In the genomic region with DNA sequence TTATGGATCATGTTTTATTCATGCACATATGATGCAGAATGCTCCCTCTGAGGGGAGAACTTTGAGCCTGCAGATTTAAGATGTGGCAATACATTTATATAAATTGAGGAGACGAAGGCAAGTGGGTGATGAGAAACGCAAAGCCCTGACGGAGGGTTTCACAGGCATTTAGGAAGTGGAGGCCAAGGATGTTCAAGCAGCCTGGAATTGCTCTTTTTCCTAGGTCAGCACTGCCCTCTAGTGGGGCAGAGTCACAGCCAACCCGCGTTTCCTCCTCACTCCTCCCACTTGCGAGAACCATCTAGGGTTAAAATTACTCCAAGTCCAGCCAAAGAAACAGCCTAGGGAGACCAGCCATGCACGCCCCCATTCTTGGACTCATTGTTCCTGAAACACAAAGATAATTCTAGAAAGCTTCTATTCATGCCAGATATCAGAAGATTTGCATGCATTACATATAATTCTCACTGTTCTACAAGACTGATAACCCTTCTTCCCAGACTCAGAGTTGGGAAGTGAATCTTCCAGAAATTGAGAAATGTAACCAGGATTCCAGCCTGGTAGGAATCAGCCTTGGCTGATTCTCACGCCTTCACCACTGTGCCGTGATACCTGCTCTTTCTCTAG, we compare ENCODE assay signal across 8 cellular contexts.
DNase-seq lines count a peak whose midpoint lies in the region; ATAC-seq and TF ChIP-seq lines count a peak whose summit lies in the region.

No MANE protein-coding gene starts in this region.

- peak; percentile 63 for ATAC-seq in stimulated activated naive CD8-positive, alpha-beta T cell treated with anti-CD3 and anti-CD28 coated beads, Interleukin-15, amount 100 ng/mL, for 72 hours
- ATAC-seq in HG02970 (IDR thresholded peaks at IDR 0.05; ENCODE audit: low FRiP score, unreplicated experiment), result no peak

- H3K9me3 ChIP-seq in H9 (ENCODE audit: control insufficient read depth, low read depth, low read length), result no peaks in the 10 kb centered on the region

- no peak overlapping the region for H3K4me2 ChIP-seq in H9 (ENCODE audit: insufficient read depth, insufficient read length, low read length)

- H2BK20ac ChIP-seq in H9 (ENCODE audit: low read depth, low read length, poor library complexity, severe bottlenecking), result no peak overlapping the region

- H3K4me1 Mint-ChIP-seq in H9, result peaks cover 8 to 12% of the 10 kb centered on the region in 2 experiments
- H3K4me1 Mint-ChIP-seq in stimulated activated naive CD8-positive, alpha-beta T cell treated with anti-CD3 and anti-CD28 coated beads, Interleukin-15, amount 100 ng/mL, for 72 hours, result peaks cover 7% of the 10 kb centered on the region

- no peaks in the 10 kb centered on the region; a peak in 1 of 7 replicates for H3K36me3 Mint-ChIP-seq in H9 (ENCODE audit: insufficient read depth in 1 of 3, low read depth in 3 of 3)

- no peaks in the 10 kb centered on the region for H3K23me2 ChIP-seq in H9 (ENCODE audit: insufficient read length, low read depth, low read length, poor library complexity, severe bottlenecking)

- no peaks in the 10 kb centered on the region for H4K20me1 ChIP-seq in H9 (ENCODE audit: control insufficient read depth, insufficient read depth, insufficient read length)

- peak; percentile 69 for DNase-seq in Daoy (ENCODE audit: low read depth)
- DNase-seq in H9, result peak; percentile 74
- DNase-seq in NCI-H226, result peak; percentile 64
- peak; percentile 75 for DNase-seq in activated CD4-positive, alpha-beta T cell treated with anti-CD3 and anti-CD28 coated beads for 48 hours
- DNase-seq in effector CD4-positive, alpha-beta T cell, result peak; percentile 21
- DNase-seq in medulla oblongata (ENCODE audit: extremely low spot score), result peak; percentile 86
- peak in 1 of 2 donors; percentile 51 for DNase-seq in stimulated activated naive CD8-positive, alpha-beta T cell treated with anti-CD3 and anti-CD28 coated beads, Interleukin-15, amount 100 ng/mL, for 72 hours

- H3K4me1 ChIP-seq in H9 (ENCODE audit: insufficient read depth, low read length), result no peaks in the 10 kb centered on the region

- no peak overlapping the region for H3K27ac ChIP-seq in H9 (ENCODE audit: insufficient read length, low read depth, low read length)

- no peak overlapping the region for H3K23ac ChIP-seq in H9 (ENCODE audit: insufficient read length, low read depth, low read length)

- no peaks in the 10 kb centered on the region for H3K27me3 ChIP-seq in H9 (ENCODE audit: insufficient read depth, low read length)

- no CpG with 5 or more reads among the region's 9 CpGs for WGBS in H9 (ENCODE audit: extremely low coverage, insufficient read length, low lambda C conversion rate)

- no peak overlapping the region for H2AK5ac ChIP-seq in H9 (ENCODE audit: insufficient read length, low read length)

- no peaks in the 10 kb centered on the region for H3K27me3 Mint-ChIP-seq in H9 (ENCODE audit: low read depth)
- no peaks in the 10 kb centered on the region for H3K27me3 Mint-ChIP-seq in stimulated activated naive CD8-positive, alpha-beta T cell treated with anti-CD3 and anti-CD28 coated beads, Interleukin-15, amount 100 ng/mL, for 72 hours

- H4K8ac ChIP-seq in H9 (replicated peaks; ENCODE audit: insufficient read length, low read depth, low read length), result no peak overlapping the region

- TF ChIP-seq CTCF in H9 (conservative IDR thresholded peaks at IDR 0.05), result peak; percentile 90

- H2BK15ac ChIP-seq in H9 (ENCODE audit: low read depth, low read length), result no peak overlapping the region

- H3K18ac ChIP-seq in H9 (ENCODE audit: insufficient read length, low read depth, low read length), result no peak overlapping the region

- no peak overlapping the region for H2BK12ac ChIP-seq in H9 (ENCODE audit: insufficient read length, low read depth, low read length)

- no peak overlapping the region for H2BK120ac ChIP-seq in H9 (ENCODE audit: low read depth, low read length, poor library complexity, severe bottlenecking)

- H3K9me3 Mint-ChIP-seq in H9, result no peaks in the 10 kb centered on the region
- H3K9me3 Mint-ChIP-seq in stimulated activated naive CD8-positive, alpha-beta T cell treated with anti-CD3 and anti-CD28 coated beads, Interleukin-15, amount 100 ng/mL, for 72 hours, result no peaks in the 10 kb centered on the region

- no peak overlapping the region for H4K5ac ChIP-seq in H9 (ENCODE audit: insufficient read length, low read depth, low read length)

- H3K56ac ChIP-seq in H9 (ENCODE audit: insufficient read length, low read depth, low read length), result no peak overlapping the region

- H2BK5ac ChIP-seq in H9 (ENCODE audit: insufficient read length, low read length), result no peak overlapping the region

- no peak overlapping the region for H3K4me3 Mint-ChIP-seq in H9
- no peak overlapping the region for H3K4me3 Mint-ChIP-seq in stimulated activated naive CD8-positive, alpha-beta T cell treated with anti-CD3 and anti-CD28 coated beads, Interleukin-15, amount 100 ng/mL, for 72 hours

- no peak overlapping the region for H3K9ac ChIP-seq in H9 (ENCODE audit: extremely low read depth, insufficient read length, low read length)

- no peak overlapping the region for H3K14ac ChIP-seq in H9 (ENCODE audit: insufficient read depth, low read length)

- no peaks in the 10 kb centered on the region for H3K79me2 ChIP-seq in H9 (ENCODE audit: insufficient read depth, low read length)

- no peak overlapping the region for H3K4ac ChIP-seq in H9 (ENCODE audit: low read depth, low read length)

- no peak overlapping the region for H4K91ac ChIP-seq in H9 (ENCODE audit: insufficient read length, low read depth, low read length)

- H3K79me1 ChIP-seq in H9 (ENCODE audit: insufficient read depth, low read depth, low read length, poor library complexity, severe bottlenecking), result no peaks in the 10 kb centered on the region

- no peak overlapping the region for H2AFZ ChIP-seq in H9 (ENCODE audit: low read length)

- H3K27ac Mint-ChIP-seq in H9, result no peak overlapping the region
- H3K27ac Mint-ChIP-seq in stimulated activated naive CD8-positive, alpha-beta T cell treated with anti-CD3 and anti-CD28 coated beads, Interleukin-15, amount 100 ng/mL, for 72 hours, result no peak overlapping the region

- H3T11ph ChIP-seq in H9 (ENCODE audit: low read length), result no peak overlapping the region
